ENCODE assay signal across 10 cellular contexts in genomic region chr16:27321013-27321960, GRCh38. TPM values are rescaled to one million over a fixed set of nuclear protein-coding genes. Genes with fewer than 3 reads are reported as not detected.
DNase-seq lines count a peak whose midpoint lies in the region; ATAC-seq and TF ChIP-seq lines count a peak whose summit lies in the region.
"Had no signal": no experiment of that assay in that cellular context is flagged by ENCODE, and none has a peak within 500 bp of the region (broad histone marks: within the 10 kb centered on the region; RNA-seq: fewer than 3 reads in every experiment).

No MANE protein-coding gene starts in this region.

- H3K36me3 Mint-ChIP-seq in activated naive CD4-positive, alpha-beta T cell treated with anti-CD3 and anti-CD28 coated beads, Interleukin-2, amount 10 ng/mL, durations not matched to agents 7 days and 5 days: peaks cover 80% of the 10 kb centered on the region
- H3K36me3 Mint-ChIP-seq in activated naive CD8-positive, alpha-beta T cell treated with anti-CD3 and anti-CD28 coated beads, Interleukin-2, amount 50 U/mL, for 24 hours (ENCODE audit: low read depth): peaks cover 77% of the 10 kb centered on the region
- no peaks in the 10 kb centered on the region for H3K36me3 Mint-ChIP-seq in type B pancreatic cell
- peaks cover 62% of the 10 kb centered on the region for H3K36me3 Mint-ChIP-seq in activated CD8-positive, alpha-beta memory T cell treated with anti-CD3 and anti-CD28 coated beads, Interleukin-2, amount 10 ng/mL, durations not matched to agents 7 days and 5 days

- CTCF ChIA-PET in activated naive CD4-positive, alpha-beta T cell treated with anti-CD3 and anti-CD28 coated beads, Interleukin-2, amount 10 ng/mL, durations not matched to agents 7 days and 5 days (lab: Charles Lee): interaction anchor here (1.0 to 4.7 kb wide), 4 partner anchors 46 to 142 kb away, joined by 3 to 29 read pairs (median 15); no protein-coding TSS in a partner anchor
- CTCF ChIA-PET in activated CD8-positive, alpha-beta memory T cell treated with anti-CD3 and anti-CD28 coated beads, Interleukin-2, amount 10 ng/mL, durations not matched to agents 7 days and 5 days (lab: Charles Lee): interaction anchor here (0.8 to 6.7 kb wide), 6 partner anchors 40 to 142 kb away, joined by 3 to 36 read pairs (median 4); no protein-coding TSS in a partner anchor

- no peak for ATAC-seq in activated naive CD8-positive, alpha-beta T cell treated with anti-CD3 and anti-CD28 coated beads, Interleukin-2, amount 50 U/mL, for 24 hours
- no peak for ATAC-seq in activated CD8-positive, alpha-beta memory T cell treated with anti-CD3 and anti-CD28 coated beads, Interleukin-2, amount 10 ng/mL, durations not matched to agents 7 days and 5 days
- no peak for ATAC-seq in HG02588 (IDR thresholded peaks at IDR 0.05; ENCODE audit: unreplicated experiment)
- ATAC-seq: HCT116 had no signal

- no peaks in the 10 kb centered on the region for H3K27me3 Mint-ChIP-seq in activated naive CD4-positive, alpha-beta T cell treated with anti-CD3 and anti-CD28 coated beads, Interleukin-2, amount 10 ng/mL, durations not matched to agents 7 days and 5 days
- no peaks in the 10 kb centered on the region for H3K27me3 Mint-ChIP-seq in activated naive CD8-positive, alpha-beta T cell treated with anti-CD3 and anti-CD28 coated beads, Interleukin-2, amount 50 U/mL, for 24 hours
- H3K27me3 Mint-ChIP-seq in type B pancreatic cell: peaks cover 4% of the 10 kb centered on the region
- H3K27me3 Mint-ChIP-seq in activated CD8-positive, alpha-beta memory T cell treated with anti-CD3 and anti-CD28 coated beads, Interleukin-2, amount 10 ng/mL, durations not matched to agents 7 days and 5 days: no peaks in the 10 kb centered on the region

- H3K4me3 Mint-ChIP-seq in activated naive CD4-positive, alpha-beta T cell treated with anti-CD3 and anti-CD28 coated beads, Interleukin-2, amount 10 ng/mL, durations not matched to agents 7 days and 5 days: peak overlapping the region; percentile 31
- H3K4me3 Mint-ChIP-seq in activated naive CD8-positive, alpha-beta T cell treated with anti-CD3 and anti-CD28 coated beads, Interleukin-2, amount 50 U/mL, for 24 hours: peak overlapping the region; percentile 63
- no peak overlapping the region for H3K4me3 Mint-ChIP-seq in type B pancreatic cell
- no peak overlapping the region for H3K4me3 Mint-ChIP-seq in activated CD8-positive, alpha-beta memory T cell treated with anti-CD3 and anti-CD28 coated beads, Interleukin-2, amount 10 ng/mL, durations not matched to agents 7 days and 5 days

- TF ChIP-seq CTCF in type B pancreatic cell (conservative IDR thresholded peaks at IDR 0.05): no peak

- no peak for DNase-seq in activated naive CD4-positive, alpha-beta T cell treated with anti-CD3 and anti-CD28 coated beads, Interleukin-2, amount 10 ng/mL, durations not matched to agents 7 days and 5 days
- no peak for DNase-seq in activated naive CD4-positive, alpha-beta T cell treated with anti-CD3 and anti-CD28 coated beads, Interleukin-2, amount 50 U/mL, for 16 hours
- DNase-seq in activated naive CD8-positive, alpha-beta T cell treated with anti-CD3 and anti-CD28 coated beads, Interleukin-2, amount 50 U/mL, for 24 hours: no peak
- DNase-seq in kidney tubule cell (ENCODE audit: low spot score) (peak; percentile 68), type B pancreatic cell (ENCODE audit: extremely low spot score, unreplicated experiment) (no peak), ureter (ENCODE audit: low spot score) (no peak)
- no peak for DNase-seq in activated CD8-positive, alpha-beta memory T cell treated with anti-CD3 and anti-CD28 coated beads, Interleukin-2, amount 10 ng/mL, durations not matched to agents 7 days and 5 days
- DNase-seq: occipital lobe had no signal

- no peaks in the 10 kb centered on the region for H3K9me3 Mint-ChIP-seq in activated naive CD4-positive, alpha-beta T cell treated with anti-CD3 and anti-CD28 coated beads, Interleukin-2, amount 10 ng/mL, durations not matched to agents 7 days and 5 days
- no peaks in the 10 kb centered on the region for H3K9me3 Mint-ChIP-seq in activated naive CD8-positive, alpha-beta T cell treated with anti-CD3 and anti-CD28 coated beads, Interleukin-2, amount 50 U/mL, for 24 hours
- H3K9me3 Mint-ChIP-seq in type B pancreatic cell: no peaks in the 10 kb centered on the region
- H3K9me3 Mint-ChIP-seq in activated CD8-positive, alpha-beta memory T cell treated with anti-CD3 and anti-CD28 coated beads, Interleukin-2, amount 10 ng/mL, durations not matched to agents 7 days and 5 days (ENCODE audit: low read depth): no peaks in the 10 kb centered on the region

- H3K27ac Mint-ChIP-seq in activated naive CD4-positive, alpha-beta T cell treated with anti-CD3 and anti-CD28 coated beads, Interleukin-2, amount 10 ng/mL, durations not matched to agents 7 days and 5 days: peak overlapping the region; percentile 52
- peak overlapping the region; percentile 81 for H3K27ac Mint-ChIP-seq in activated naive CD8-positive, alpha-beta T cell treated with anti-CD3 and anti-CD28 coated beads, Interleukin-2, amount 50 U/mL, for 24 hours
- peak overlapping the region; percentile 56 for H3K27ac Mint-ChIP-seq in type B pancreatic cell
- no peak overlapping the region for H3K27ac Mint-ChIP-seq in activated CD8-positive, alpha-beta memory T cell treated with anti-CD3 and anti-CD28 coated beads, Interleukin-2, amount 10 ng/mL, durations not matched to agents 7 days and 5 days

- H3K4me1 Mint-ChIP-seq in activated naive CD4-positive, alpha-beta T cell treated with anti-CD3 and anti-CD28 coated beads, Interleukin-2, amount 10 ng/mL, durations not matched to agents 7 days and 5 days: peaks cover 98% of the 10 kb centered on the region
- H3K4me1 Mint-ChIP-seq in activated naive CD8-positive, alpha-beta T cell treated with anti-CD3 and anti-CD28 coated beads, Interleukin-2, amount 50 U/mL, for 24 hours: peaks cover 98% of the 10 kb centered on the region
- peaks cover 15% of the 10 kb centered on the region for H3K4me1 Mint-ChIP-seq in type B pancreatic cell (ENCODE audit: unreplicated experiment)
- peaks cover 86% of the 10 kb centered on the region for H3K4me1 Mint-ChIP-seq in activated CD8-positive, alpha-beta memory T cell treated with anti-CD3 and anti-CD28 coated beads, Interleukin-2, amount 10 ng/mL, durations not matched to agents 7 days and 5 days

RNA-seq across cellular contexts. Expression of gene IL4R, which starts 7.5 kb away (rescaled TPM):
- 12.3 and 22.1 TPM in 2 replicates for total RNA-seq in type B pancreatic cell (ENCODE audit: low replicate concordance)
- 135 TPM for total RNA-seq in ureter
- total RNA-seq in activated CD8-positive, alpha-beta memory T cell treated with anti-CD3 and anti-CD28 coated beads, Interleukin-2, amount 10 ng/mL, durations not matched to agents 7 days and 5 days: 100 to 1,000 TPM; 155 to 190 TPM

RNA-seq across cellular contexts. Expression of gene NSMCE1, which starts 52.7 kb away (rescaled TPM):
- total RNA-seq in type B pancreatic cell (ENCODE audit: low replicate concordance): 27.1 and 33.3 TPM in 2 replicates
- 66.1 TPM for total RNA-seq in ureter
- 10 to 100 TPM; 75.9 to 94.0 TPM for total RNA-seq in activated CD8-positive, alpha-beta memory T cell treated with anti-CD3 and anti-CD28 coated beads, Interleukin-2, amount 10 ng/mL, durations not matched to agents 7 days and 5 days

Comparison
In these comparisons a context has a peak if more than half of its experiments do, and no peak if none do; other contexts are left out.
1. H3K4me3 Mint-ChIP-seq: peak in activated naive CD4-positive, alpha-beta T cell treated with anti-CD3 and anti-CD28 coated beads, Interleukin-2, amount 10 ng/mL, durations not matched to agents 7 days and 5 days (single experiment) and activated naive CD8-positive, alpha-beta T cell treated with anti-CD3 and anti-CD28 coated beads, Interleukin-2, amount 50 U/mL, for 24 hours (single experiment); none in type B pancreatic cell (single experiment) and activated CD8-positive, alpha-beta memory T cell treated with anti-CD3 and anti-CD28 coated beads, Interleukin-2, amount 10 ng/mL, durations not matched to agents 7 days and 5 days (single experiment).